ENCODE assay signal across 8 cellular contexts in the genomic region with DNA sequence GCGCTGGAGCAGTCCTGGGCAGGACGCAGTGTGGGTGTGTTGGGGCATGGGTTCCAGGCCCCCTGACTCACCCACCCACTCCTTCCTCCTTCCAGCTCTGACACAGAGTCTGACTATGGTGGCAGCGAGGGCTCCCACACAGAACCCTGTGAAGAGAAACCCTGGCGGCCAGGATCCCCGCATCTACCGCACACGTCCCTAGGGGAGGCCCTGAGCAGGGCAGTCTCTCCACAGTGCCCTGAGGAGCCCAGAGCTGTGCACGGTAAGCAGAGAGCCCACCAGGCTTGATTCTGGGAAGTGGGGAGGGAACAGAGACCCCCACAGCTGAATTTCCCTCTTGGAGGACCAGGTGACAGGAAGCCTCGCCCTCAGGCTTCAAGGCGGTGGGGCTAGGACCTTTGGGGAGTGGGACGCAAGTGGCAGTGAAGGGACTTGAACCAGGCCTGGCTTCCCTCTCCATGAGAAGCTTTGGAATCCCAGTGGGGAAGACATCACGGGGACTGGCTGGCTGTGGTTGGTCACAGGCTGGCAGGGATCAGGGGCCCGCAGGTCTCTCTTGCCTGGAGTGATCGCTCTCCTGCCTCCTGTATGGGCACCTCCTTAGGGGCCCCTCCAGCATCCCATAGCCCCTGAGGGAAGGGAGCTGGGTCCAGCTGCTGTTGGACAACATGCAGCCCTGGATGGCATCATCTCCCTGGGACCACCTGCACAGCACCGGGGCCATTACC.
DNase-seq lines count a peak whose midpoint lies in the region; ATAC-seq and TF ChIP-seq lines count a peak whose summit lies in the region.
"Had no signal": no experiment of that assay in that cellular context is flagged by ENCODE, and none has a peak within 500 bp of the region (broad histone marks: within the 10 kb centered on the region; RNA-seq: fewer than 3 reads in every experiment).

No MANE protein-coding gene starts in this region.

- no peaks in the 10 kb centered on the region for H3K4me1 Mint-ChIP-seq in endodermal cell
- H3K4me1 Mint-ChIP-seq: naive thymus-derived CD8-positive, alpha-beta T cell had no signal

- no peak overlapping the region for H3K4me3 ChIP-seq in endodermal cell (ENCODE audit: low read length)

- H3K9me3 ChIP-seq in endodermal cell (ENCODE audit: control insufficient read depth, low read length): no peaks in the 10 kb centered on the region

- H3K9ac ChIP-seq in endodermal cell (ENCODE audit: extremely low read depth, low read length, poor library complexity, severe bottlenecking): no peak overlapping the region

- H3K27ac ChIP-seq in endodermal cell (ENCODE audit: low read depth, low read length): no peak overlapping the region

- no peaks in the 10 kb centered on the region for H3K4me1 ChIP-seq in endodermal cell (ENCODE audit: control insufficient read depth, insufficient read depth, low read length)

- no peaks in the 10 kb centered on the region for H3K36me3 Mint-ChIP-seq in endodermal cell (ENCODE audit: low read depth)
- H3K36me3 Mint-ChIP-seq: naive thymus-derived CD8-positive, alpha-beta T cell had no signal

- H3K9me3 Mint-ChIP-seq in endodermal cell: no peaks in the 10 kb centered on the region
- H3K9me3 Mint-ChIP-seq: naive thymus-derived CD8-positive, alpha-beta T cell had no signal

- H3K27ac Mint-ChIP-seq in endodermal cell: no peak overlapping the region

- TF ChIP-seq CTCF in endodermal cell (conservative IDR thresholded peaks at IDR 0.05): no peak

- no peaks in the 10 kb centered on the region for H3K36me3 ChIP-seq in endodermal cell (ENCODE audit: control insufficient read depth, insufficient read depth, low read length)

- H3K27me3 ChIP-seq in endodermal cell (ENCODE audit: control insufficient read depth, insufficient read depth, low read length, poor library complexity, severe bottlenecking): peaks cover 4% of the 10 kb centered on the region

- 92 to 95% methylated on average over 7 to 15 of the region's 15 CpGs for WGBS in endodermal cell (ENCODE audit: insufficient coverage in 1 of 2, insufficient read length in 1 of 2), 2 experiments

- no peak for TF ChIP-seq RAD21 in Ishikawa (IDR thresholded peaks at IDR 0.05; ENCODE audit: low read depth)

- peaks cover 2% of the 10 kb centered on the region for H3K27me3 Mint-ChIP-seq in endodermal cell (ENCODE audit: insufficient read depth)
- H3K27me3 Mint-ChIP-seq: naive thymus-derived CD8-positive, alpha-beta T cell had no signal

- no peak for TF ChIP-seq EP300 in Ishikawa (IDR thresholded peaks at IDR 0.05; ENCODE audit: borderline replicate concordance)

- no peak overlapping the region for H3K4me3 Mint-ChIP-seq in endodermal cell
- H3K4me3 Mint-ChIP-seq: naive thymus-derived CD8-positive, alpha-beta T cell had no signal

- DNase-seq in Daoy (ENCODE audit: low read depth) (peak; percentile 72), endodermal cell (peak; percentile 41), NCI-H1436 (lab: John Stamatoyannopoulos, UW) (no peak), SKM-1 (lab: John Stamatoyannopoulos, UW; ENCODE audit: unreplicated experiment) (no peak)
- DNase-seq in stimulated activated CD4-positive, alpha-beta T cell treated with anti-CD3 and anti-CD28 coated beads, Interleukin-2, amount 100 ng/mL, for 24 hours: peak; percentile 20 to 31

- ATAC-seq in HG02852 (IDR thresholded peaks at IDR 0.05; ENCODE audit: unreplicated experiment): no peak

TF ChIP-seq in Ishikawa, 13 proteins besides CTCF, POLR2A, EP300 and RAD21:
- TF ChIP-seq, protein P1, sequence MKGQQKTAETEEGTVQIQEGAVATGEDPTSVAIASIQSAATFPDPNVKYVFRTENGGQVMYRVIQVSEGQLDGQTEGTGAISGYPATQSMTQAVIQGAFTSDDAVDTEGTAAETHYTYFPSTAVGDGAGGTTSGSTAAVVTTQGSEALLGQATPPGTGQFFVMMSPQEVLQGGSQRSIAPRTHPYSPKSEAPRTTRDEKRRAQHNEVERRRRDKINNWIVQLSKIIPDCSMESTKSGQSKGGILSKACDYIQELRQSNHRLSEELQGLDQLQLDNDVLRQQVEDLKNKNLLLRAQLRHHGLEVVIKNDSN (IDR thresholded peaks at IDR 0.05): no peak
- no peak for TF ChIP-seq NFIC (IDR thresholded peaks at IDR 0.05)
- no peak for TF ChIP-seq TEAD4 (IDR thresholded peaks at IDR 0.05)
- peak; percentile 9; the same call in 1 of the 2 replicates for TF ChIP-seq TAF1 (IDR thresholded peaks at IDR 0.05; ENCODE audit: low read depth)
- no peak for TF ChIP-seq ZBTB7A (IDR thresholded peaks at IDR 0.05; ENCODE audit: low read depth)

Comparison
In these comparisons a context has a peak if more than half of its experiments do, and no peak if none do; other contexts are left out.
1. DNase-seq: peak in Daoy (single experiment), endodermal cell (single experiment) and stimulated activated CD4-positive, alpha-beta T cell treated with anti-CD3 and anti-CD28 coated beads, Interleukin-2, amount 100 ng/mL, for 24 hours (2 of 2); none in NCI-H1436 (single experiment) and SKM-1 (single experiment).